Comparison of ENCODE assay signal across 23 cellular contexts in the genomic region with DNA sequence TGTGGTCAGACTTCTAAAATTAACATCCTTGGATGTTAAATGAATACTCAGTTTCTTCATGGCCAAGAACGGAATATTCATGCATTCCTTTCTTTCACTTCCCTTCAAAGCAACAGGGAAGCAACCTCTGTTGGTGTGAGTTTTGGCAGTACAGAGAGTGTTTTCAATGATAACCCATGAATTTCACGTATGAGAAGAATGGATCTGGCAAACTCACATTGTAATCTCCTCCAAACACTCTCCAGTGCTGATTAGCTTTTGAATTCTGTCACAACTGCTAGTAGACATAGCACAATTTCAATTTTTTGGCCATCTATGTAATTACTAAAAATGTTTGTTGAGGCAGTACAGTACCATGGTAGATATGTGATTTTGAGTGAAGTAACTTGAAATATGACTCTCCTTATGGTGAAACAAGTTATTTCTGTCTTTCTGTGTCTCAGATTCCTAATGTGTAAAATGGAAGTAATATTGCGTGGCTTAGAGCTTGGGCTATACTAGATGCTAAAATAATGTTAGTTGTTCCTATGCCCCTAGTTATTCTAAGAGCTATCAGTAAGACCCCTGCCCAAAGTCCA.
DNase-seq lines count a peak whose midpoint lies in the region; ATAC-seq and TF ChIP-seq lines count a peak whose summit lies in the region.
"Had no signal": no experiment of that assay in that cellular context is flagged by ENCODE, and none has a peak within 500 bp of the region (broad histone marks: within the 10 kb centered on the region; RNA-seq: fewer than 3 reads in every experiment).

No MANE protein-coding gene starts in this region.

- H3K4me3 ChIP-seq in breast epithelium (no peak overlapping the region), mammary epithelial cell (replicated peaks in 1 of 3; ENCODE audit: insufficient read depth in 1 of 3, low read depth in 2 of 3, low read length in 3 of 3) (no peak overlapping the region), tibial artery (peak overlapping the region; percentile 4 to 20)
- H3K4me3 ChIP-seq: prostate gland, upper lobe of right lung had no signal

- peak overlapping the region in 3 of 5 experiments; percentile 32 to 69 (median 35) for H3K27ac Mint-ChIP-seq in brain
- H3K27ac Mint-ChIP-seq: activated CD4-positive, alpha-beta memory T cell treated with anti-CD3 and anti-CD28 coated beads for 36 hours; activated naive CD8-positive, alpha-beta T cell treated with anti-CD3 and anti-CD28 coated beads, Interleukin-2, amount 10 ng/mL, durations not matched to agents 7 days and 5 days; activated T-cell treated with anti-CD3 and anti-CD28 coated beads, Interleukin-2, amount 50 U/mL, for 72 hours; IgD-negative memory B cell; naive B cell; stimulated activated naive B cell treated with anti-CD40 and anti-IgM and Interleukin-4, amounts not matched to agents 10 μg/mL and 1 μg/mL and 100 μg/mL, for 72 hours had no signal

- H3K4me1 ChIP-seq in breast epithelium (peaks cover 7 to 8% of the 10 kb centered on the region in 2 donors), mammary epithelial cell (ENCODE audit: insufficient read depth, low read length) (peaks cover 15% of the 10 kb centered on the region), tibial artery (peaks cover 0 to 69% (median 37%) of the 10 kb centered on the region in 4 donors)
- H3K4me1 ChIP-seq: prostate gland had no signal

- WGBS in mammary epithelial cell (ENCODE audit: low coverage, missing lambda C conversion rate) = 46% methylated on average over 3 of the region's 3 CpGs

- H3K4me2 ChIP-seq in mammary epithelial cell (ENCODE audit: insufficient read depth, low read depth, low read length) = no peak overlapping the region

- DNase-seq in breast epithelium (ENCODE audit: low spot score in 2 of 2) = no peak
- DNase-seq in mammary epithelial cell = no peak
- DNase-seq in left ventricle myocardium superior = no peak
- DNase-seq in tibial artery = no peak
- DNase-seq in NK-92 treated with Interleukin-12 subunit alpha and Interleukin-12 subunit beta, amount 100 ng/mL, for 24 hours (lab: John Stamatoyannopoulos, UW) = no peak
- DNase-seq: 8988T; activated CD4-positive, alpha-beta memory T cell treated with anti-CD3 and anti-CD28 coated beads for 36 hours; activated naive CD8-positive, alpha-beta T cell treated with anti-CD3 and anti-CD28 coated beads, Interleukin-2, amount 10 ng/mL, durations not matched to agents 7 days and 5 days; activated T-cell treated with anti-CD3 and anti-CD28 coated beads, Interleukin-2, amount 50 U/mL, for 72 hours; C1 segment of cervical spinal cord; cortex of kidney; DMS153; hippocampal formation; naive B cell; NCI-H1048; stimulated activated naive B cell treated with anti-CD40 and anti-IgM and Interleukin-4, amounts not matched to agents 10 μg/mL and 1 μg/mL and 100 μg/mL, for 72 hours; upper lobe of right lung had no signal

- BruUV-seq in mammary epithelial cell (replicated peaks; lab: Mats Ljungman, UMichigan) = no TSS peak

- H3K79me2 ChIP-seq in mammary epithelial cell (ENCODE audit: insufficient read depth, low read length) = no peaks in the 10 kb centered on the region

- H3K27ac ChIP-seq in breast epithelium (peak overlapping the region; percentile 4 to 38), mammary epithelial cell (ENCODE audit: insufficient read depth, low read depth, low read length) (no peak overlapping the region), tibial artery (peak overlapping the region; percentile 32 to 53)
- H3K27ac ChIP-seq: prostate gland, upper lobe of right lung had no signal

- TF ChIP-seq CTCF in breast epithelium (IDR thresholded peaks at IDR 0.05) = no peak
- no peak for TF ChIP-seq CTCF in mammary epithelial cell (conservative IDR thresholded peaks at IDR 0.05 in 1 of 2, IDR thresholded peaks at IDR 0.05 in 1 of 2; ENCODE audit: extremely low read depth in 1 of 2, insufficient read depth in 1 of 2, low read depth in 1 of 2, low read length in 2 of 2)
- no peak for TF ChIP-seq CTCF in brain (conservative IDR thresholded peaks at IDR 0.05)
- TF ChIP-seq CTCF in tibial artery (IDR thresholded peaks at IDR 0.05) = no peak

- H2AFZ ChIP-seq in mammary epithelial cell (ENCODE audit: low read depth, low read length) = no peak overlapping the region

- peak; percentile 76 for ATAC-seq in left ventricle myocardium superior
- ATAC-seq in GM21576 (IDR thresholded peaks at IDR 0.05; ENCODE audit: unreplicated experiment) = no peak
- ATAC-seq in GM19395 (IDR thresholded peaks at IDR 0.05; ENCODE audit: unreplicated experiment) = no peak
- ATAC-seq: activated T-cell treated with anti-CD3 and anti-CD28 coated beads, Interleukin-2, amount 50 U/mL, for 72 hours; left lobe of liver; stimulated activated naive B cell treated with anti-CD40 and anti-IgM and Interleukin-4, amounts not matched to agents 10 μg/mL and 1 μg/mL and 100 μg/mL, for 72 hours; upper lobe of right lung had no signal

- H3K9me3 Mint-ChIP-seq in brain = peaks cover 0 to 2% (median 0%) of the 10 kb centered on the region in 5 experiments
- H3K9me3 Mint-ChIP-seq: activated CD4-positive, alpha-beta memory T cell treated with anti-CD3 and anti-CD28 coated beads for 36 hours; activated naive CD8-positive, alpha-beta T cell treated with anti-CD3 and anti-CD28 coated beads, Interleukin-2, amount 10 ng/mL, durations not matched to agents 7 days and 5 days; activated T-cell treated with anti-CD3 and anti-CD28 coated beads, Interleukin-2, amount 50 U/mL, for 72 hours; stimulated activated naive B cell treated with anti-CD40 and anti-IgM and Interleukin-4, amounts not matched to agents 10 μg/mL and 1 μg/mL and 100 μg/mL, for 72 hours had no signal

- no peaks in the 10 kb centered on the region for H3K27me3 Mint-ChIP-seq in brain

- CTCF ChIA-PET in mammary epithelial cell (lab: Charles Lee; ENCODE audit: low non-redundant PET) = no interaction called here

- H3K9me3 ChIP-seq in breast epithelium (no peaks in the 10 kb centered on the region), mammary epithelial cell (replicated peaks; ENCODE audit: insufficient read depth, low read length) (no peaks in the 10 kb centered on the region), tibial artery (no peaks in the 10 kb centered on the region)
- H3K9me3 ChIP-seq: prostate gland, upper lobe of right lung had no signal

- no peaks in the 10 kb centered on the region for H3K36me3 ChIP-seq in breast epithelium
- no peaks in the 10 kb centered on the region for H3K36me3 ChIP-seq in mammary epithelial cell (ENCODE audit: insufficient read depth, low read length)
- H3K36me3 ChIP-seq in tibial artery = no peaks in the 10 kb centered on the region
- H3K36me3 ChIP-seq: prostate gland, upper lobe of right lung had no signal

- H4K20me1 ChIP-seq in mammary epithelial cell (ENCODE audit: insufficient read depth, low read length) = no peaks in the 10 kb centered on the region

- H3K27me3 ChIP-seq in breast epithelium (no peaks in the 10 kb centered on the region), mammary epithelial cell (ENCODE audit: insufficient read depth, low read length) (no peaks in the 10 kb centered on the region), tibial artery (no peaks in the 10 kb centered on the region)
- H3K27me3 ChIP-seq: upper lobe of right lung had no signal

- H3K4me3 Mint-ChIP-seq in brain = no peak overlapping the region
- H3K4me3 Mint-ChIP-seq: activated CD4-positive, alpha-beta memory T cell treated with anti-CD3 and anti-CD28 coated beads for 36 hours; activated naive CD8-positive, alpha-beta T cell treated with anti-CD3 and anti-CD28 coated beads, Interleukin-2, amount 10 ng/mL, durations not matched to agents 7 days and 5 days; activated T-cell treated with anti-CD3 and anti-CD28 coated beads, Interleukin-2, amount 50 U/mL, for 72 hours; IgD-negative memory B cell; naive B cell; stimulated activated naive B cell treated with anti-CD40 and anti-IgM and Interleukin-4, amounts not matched to agents 10 μg/mL and 1 μg/mL and 100 μg/mL, for 72 hours had no signal

- dilution Hi-C loops in mammary epithelial cell (cut with HindIII; ENCODE audit: low sequenced_read_pairs) = no loop called here

- intact Hi-C loops in breast epithelium (cut with DNase I; ENCODE audit: low total_unique reads) (no loop called here), mammary epithelial cell (cut with micrococcal nuclease) (no loop called here), left ventricle myocardium superior (cut with micrococcal nuclease) (loop anchor here (10.0 kb wide), 1 partner anchor 414 kb away; no protein-coding TSS in a partner anchor), tibial artery (cut with DNase I; ENCODE audit: low total_unique reads) (no loop called here)

- in situ Hi-C loops in mammary epithelial cell (cut with MboI; ENCODE audit: low sequenced_read_pairs in 2 of 2) = no loop called here

- peaks cover 52% of the 10 kb centered on the region for H3K4me1 Mint-ChIP-seq in brain
- H3K4me1 Mint-ChIP-seq: activated naive CD8-positive, alpha-beta T cell treated with anti-CD3 and anti-CD28 coated beads, Interleukin-2, amount 10 ng/mL, durations not matched to agents 7 days and 5 days; naive B cell; stimulated activated naive B cell treated with anti-CD40 and anti-IgM and Interleukin-4, amounts not matched to agents 10 μg/mL and 1 μg/mL and 100 μg/mL, for 72 hours had no signal

- TF ChIP-seq POLR2A in breast epithelium (IDR thresholded peaks at IDR 0.05) = no peak

- no peaks in the 10 kb centered on the region for H3K36me3 Mint-ChIP-seq in brain
- H3K36me3 Mint-ChIP-seq: activated CD4-positive, alpha-beta memory T cell treated with anti-CD3 and anti-CD28 coated beads for 36 hours; activated naive CD8-positive, alpha-beta T cell treated with anti-CD3 and anti-CD28 coated beads, Interleukin-2, amount 10 ng/mL, durations not matched to agents 7 days and 5 days; IgD-negative memory B cell; naive B cell; stimulated activated naive B cell treated with anti-CD40 and anti-IgM and Interleukin-4, amounts not matched to agents 10 μg/mL and 1 μg/mL and 100 μg/mL, for 72 hours had no signal

- H3K9ac ChIP-seq in mammary epithelial cell (ENCODE audit: insufficient read depth, low read length) = no peak overlapping the region

Comparison
In these comparisons a context has a peak if more than half of its experiments do, and no peak if none do; other contexts are left out.
1. H3K4me3 ChIP-seq: peak in tibial artery (2 of 2); none in breast epithelium (0 of 3) and mammary epithelial cell (0 of 3).